1 cellular context compared by ENCODE assay signal in the genomic region with DNA sequence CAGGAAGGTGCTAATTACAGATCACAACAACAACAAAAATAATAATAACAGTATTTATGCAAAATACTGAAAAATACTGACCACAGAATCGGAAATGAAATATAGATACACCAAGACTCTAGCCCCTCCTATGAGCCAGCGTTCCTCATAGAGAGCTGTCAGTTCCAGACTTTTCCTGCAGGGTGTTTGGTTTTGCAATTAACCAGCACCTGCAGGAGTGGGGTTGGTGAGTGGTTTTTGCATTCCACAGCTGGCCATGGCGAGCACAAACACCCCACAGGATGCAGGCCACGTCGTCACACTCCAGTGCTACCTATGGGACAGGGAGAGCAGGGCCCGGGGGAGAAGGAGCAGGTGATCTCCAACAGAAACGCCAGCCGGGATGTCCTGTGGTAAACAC.
TF ChIP-seq lines count a peak whose summit lies in the region.

No MANE protein-coding gene starts in this region.

TF ChIP-seq in HepG2, 621 proteins besides CTCF, POLR2A, EP300 and RAD21 (continued from another document):
- TF ChIP-seq, protein P1, sequence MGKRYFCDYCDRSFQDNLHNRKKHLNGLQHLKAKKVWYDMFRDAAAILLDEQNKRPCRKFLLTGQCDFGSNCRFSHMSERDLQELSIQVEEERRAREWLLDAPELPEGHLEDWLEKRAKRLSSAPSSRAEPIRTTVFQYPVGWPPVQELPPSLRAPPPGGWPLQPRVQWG (CRISPR knock-in tag; IDR thresholded peaks at IDR 0.05; ENCODE audit: borderline replicate concordance, low read depth): no peak
- TF ChIP-seq TCF12 (IDR thresholded peaks at IDR 0.05) (no peak), TCF12 (CRISPR knock-in tag; IDR thresholded peaks at IDR 0.05) (no peak), ZNF720 (CRISPR knock-in tag; IDR thresholded peaks at IDR 0.05) (no peak), ZNF766 (CRISPR knock-in tag; IDR thresholded peaks at IDR 0.05; ENCODE audit: borderline replicate concordance) (no peak), MXI1 (IDR thresholded peaks at IDR 0.05; ENCODE audit: borderline replicate concordance, low read depth, low read length) (no peak), IKZF4 (CRISPR knock-in tag; IDR thresholded peaks at IDR 0.05; ENCODE audit: borderline replicate concordance, low read depth, not compliant biosample characterization) (no peak), ZNF589 (CRISPR knock-in tag; conservative IDR thresholded peaks at IDR 0.05) (no peak), PRPF4 (IDR thresholded peaks at IDR 0.05; ENCODE audit: low read depth, low read length, poor library complexity, severe bottlenecking) (no peak), KLF9 (CRISPR knock-in tag; IDR thresholded peaks at IDR 0.05; ENCODE audit: low read depth) (no peak)
- TF ChIP-seq, protein P2, sequence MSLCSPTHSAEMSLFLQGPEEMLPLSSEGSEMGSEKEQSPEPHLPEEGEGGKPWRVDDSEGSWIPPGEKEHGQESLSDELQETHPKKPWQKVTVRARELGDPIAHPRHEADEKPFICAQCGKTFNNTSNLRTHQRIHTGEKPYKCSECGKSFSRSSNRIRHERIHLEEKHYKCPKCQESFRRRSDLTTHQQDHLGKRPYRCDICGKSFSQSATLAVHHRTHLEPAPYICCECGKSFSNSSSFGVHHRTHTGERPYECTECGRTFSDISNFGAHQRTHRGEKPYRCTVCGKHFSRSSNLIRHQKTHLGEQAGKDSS (CRISPR knock-in tag; IDR thresholded peaks at IDR 0.05; ENCODE audit: borderline replicate concordance, low read depth): no peak
